Comparison of ENCODE assay signal across 21 cellular contexts in genomic region chr10:130560573-130560972, GRCh38.
"Had no signal": no experiment of that assay in that cellular context is flagged by ENCODE, and none has a peak within 500 bp of the region (broad histone marks: within the 10 kb centered on the region; RNA-seq: fewer than 3 reads in every experiment).

No MANE protein-coding gene starts in this region.

- H3K4me3 ChIP-seq: K562 had no signal

- H3K9me3 ChIP-seq: SK-N-SH had no signal

- FAIRE-seq: K562, RCC 7860 had no signal

- DNase-seq: Kasumi-1, MM.1S, NCI-H1092 treated with DMSO at 0.1 percent for 48 hours, NCI-H1436, NCI-H187, NCI-H2029, NCI-H2081 treated with DMSO at 0.1 percent for 48 hours, NCI-H2171, NCI-H226, NCI-H446, NCI-H510A, NCI-H524 treated with DMSO at 0.1 percent for 48 hours, NCI-H69, NCI-H774, RPMI8226, SHP77, SK-N-SH, SW 1271 had no signal

- H3K27ac ChIP-seq: KMS-11 had no signal

- H3K9ac ChIP-seq: KMS-11, SK-N-SH had no signal

- H3K4me2 ChIP-seq: KMS-11, SK-N-SH had no signal
